In the genomic region with DNA sequence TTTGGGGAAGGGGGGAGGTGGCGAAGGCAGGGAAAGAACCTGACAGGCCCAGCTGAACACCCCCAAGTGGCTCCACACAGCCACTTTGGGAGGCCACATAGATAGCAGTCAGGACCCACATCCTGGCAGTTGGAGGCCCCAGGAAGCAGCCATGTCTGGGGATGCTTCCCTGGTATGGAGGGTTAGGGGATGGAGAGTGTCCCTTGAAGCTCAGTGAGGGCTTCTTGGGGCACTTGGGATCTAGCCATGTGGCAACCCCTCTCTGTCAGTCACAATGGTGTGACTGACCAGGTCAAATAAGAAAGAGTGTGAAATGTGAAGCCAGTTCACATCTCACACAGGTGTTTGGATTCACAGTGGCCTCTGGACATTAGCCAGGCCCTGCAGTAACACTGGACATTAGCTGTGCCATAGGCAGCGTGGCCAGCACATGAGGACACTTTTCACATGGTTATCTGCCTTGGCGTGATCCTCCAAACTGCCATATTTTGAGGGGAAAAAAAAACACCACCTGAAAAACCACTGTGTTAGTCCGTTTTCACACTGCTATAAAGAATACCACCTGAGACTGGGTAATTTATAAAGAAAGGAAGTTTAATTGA, we compare ENCODE assay signal across 19 cellular contexts. TPM values are rescaled to one million over a fixed set of nuclear protein-coding genes. Genes with fewer than 3 reads are reported as not detected.
A peak's percentile ranks its signal among the peaks of the same experiment; 100 is the strongest.
DNase-seq lines count a peak whose midpoint lies in the region; ATAC-seq and TF ChIP-seq lines count a peak whose summit lies in the region.
"Had no signal": no experiment of that assay in that cellular context is flagged by ENCODE, and none has a peak within 500 bp of the region (broad histone marks: within the 10 kb centered on the region; RNA-seq: fewer than 3 reads in every experiment).

No MANE protein-coding gene starts in this region.

- H4K20me1 ChIP-seq in IMR-90 (ENCODE audit: insufficient read depth, low read length) = peaks cover 41% of the 10 kb centered on the region

- no peaks in the 10 kb centered on the region for H3K27me3 ChIP-seq in IMR-90 (ENCODE audit: control insufficient read depth, insufficient read depth, low read length)
- H3K27me3 ChIP-seq in mesendoderm (ENCODE audit: insufficient read depth, low read length, poor library complexity) = no peaks in the 10 kb centered on the region
- H3K27me3 ChIP-seq in thoracic aorta (replicated peaks; ENCODE audit: insufficient read depth) = no peaks in the 10 kb centered on the region
- no peaks in the 10 kb centered on the region for H3K27me3 ChIP-seq in MG63
- H3K27me3 ChIP-seq: left lung had no signal

- H2BK15ac ChIP-seq in IMR-90 (ENCODE audit: low read depth, low read length) (no peak overlapping the region), mesendoderm (replicated peaks; ENCODE audit: low read depth) (no peak overlapping the region)

- no peak for DNase-seq in IMR-90
- no peak for DNase-seq in chondrocyte (ENCODE audit: low spot score)
- DNase-seq in mesendoderm = no peak
- DNase-seq in thoracic aorta (ENCODE audit: low spot score) = no peak
- no peak for DNase-seq in omental fat pad (ENCODE audit: low spot score)
- no peak for DNase-seq in central memory CD4-positive, alpha-beta T cell
- DNase-seq in MG63 = no peak
- DNase-seq: amniotic stem cell; foreskin fibroblast; GDM1; left lung; naive thymus-derived CD8-positive, alpha-beta T cell; NCI-H2081; NCI-H524 treated with DMSO at 0.1 percent for 48 hours; psoas muscle had no signal

- H3K79me1 ChIP-seq in IMR-90 (ENCODE audit: low read depth in 1 of 2, low read length in 2 of 2) (peaks cover 0 to 19% of the 10 kb centered on the region in 2 experiments; a peak in 2 of 4 replicates), mesendoderm (ENCODE audit: low read length) (no peaks in the 10 kb centered on the region)

- no peaks in the 10 kb centered on the region for H3K9me1 ChIP-seq in IMR-90 (ENCODE audit: insufficient read depth, low read length)

- no peak overlapping the region for H4K5ac ChIP-seq in IMR-90 (ENCODE audit: low read depth, low read length)
- no peak overlapping the region for H4K5ac ChIP-seq in mesendoderm (ENCODE audit: low read length)

- H3K4me2 ChIP-seq in IMR-90 (ENCODE audit: low read depth, low read length) (no peak overlapping the region), mesendoderm (ENCODE audit: low read length) (no peak overlapping the region)

- H3K4me3 ChIP-seq in IMR-90 (ENCODE audit: insufficient read depth, low read depth, low read length) (no peak overlapping the region), mesendoderm (ENCODE audit: low read length) (no peak overlapping the region), thoracic aorta (no peak overlapping the region), MG63 (no peak overlapping the region)
- H3K4me3 ChIP-seq: left lung, psoas muscle had no signal

- H3K9me3 ChIP-seq in IMR-90 (ENCODE audit: control insufficient read depth, insufficient read depth, low read length) = no peaks in the 10 kb centered on the region
- H3K9me3 ChIP-seq in thoracic aorta = no peaks in the 10 kb centered on the region
- H3K9me3 ChIP-seq in MG63 = no peaks in the 10 kb centered on the region
- H3K9me3 ChIP-seq: psoas muscle had no signal

- H2AFZ ChIP-seq in IMR-90 (replicated peaks; ENCODE audit: low read length, poor library complexity) = peak overlapping the region; percentile 47

- no peaks in the 10 kb centered on the region for H3K27me3 Mint-ChIP-seq in chondrocyte (ENCODE audit: low read depth)
- H3K27me3 Mint-ChIP-seq: stimulated activated naive CD8-positive, alpha-beta T cell treated with anti-CD3 and anti-CD28 coated beads, Interleukin-15, Interleukin-2, amounts not matched to agents 100 ng/mL and 50 ng/mL, for 24 hours had no signal

- intact Hi-C loops in IMR-90 (cut with micrococcal nuclease) = no loop called here

- H3K36me3 Mint-ChIP-seq in chondrocyte (ENCODE audit: low read depth) = peaks cover 30% of the 10 kb centered on the region
- H3K36me3 Mint-ChIP-seq: naive thymus-derived CD8-positive, alpha-beta T cell had no signal

- H2BK120ac ChIP-seq in IMR-90 (ENCODE audit: low read depth, low read length) (no peak overlapping the region), mesendoderm (ENCODE audit: low read depth, low read length) (no peak overlapping the region)

- dilution Hi-C loops in IMR-90 (cut with HindIII; ENCODE audit: low sequenced_read_pairs, unreplicated experiment) = no loop called here

- H3K9ac ChIP-seq in IMR-90 (ENCODE audit: low read depth, low read length) = no peak overlapping the region
- H3K9ac ChIP-seq in mesendoderm (ENCODE audit: low read length) = no peak overlapping the region

- H3K4me3 Mint-ChIP-seq in chondrocyte (ENCODE audit: unreplicated experiment) = no peak overlapping the region
- H3K4me3 Mint-ChIP-seq: naive thymus-derived CD8-positive, alpha-beta T cell; stimulated activated naive CD8-positive, alpha-beta T cell treated with anti-CD3 and anti-CD28 coated beads, Interleukin-15, Interleukin-2, amounts not matched to agents 100 ng/mL and 50 ng/mL, for 24 hours had no signal

- H4K91ac ChIP-seq in IMR-90 (ENCODE audit: insufficient read depth, low read depth, low read length) = no peak overlapping the region

- in situ Hi-C loops in IMR-90 (cut with MboI; ENCODE audit: low sequenced_read_pairs) = loop anchor here (5.0 kb wide), 1 partner anchor 46 kb away; no protein-coding TSS in a partner anchor

- no peak overlapping the region for H3K14ac ChIP-seq in IMR-90 (replicated peaks; ENCODE audit: low read depth, low read length)

- TF ChIP-seq POLR2A in IMR-90 (IDR thresholded peaks at IDR 0.05; ENCODE audit: low read depth, low read length) = no peak; the same call in 1 of the 2 replicates

- H3K4me1 Mint-ChIP-seq in chondrocyte (ENCODE audit: low read depth) = peaks cover 47% of the 10 kb centered on the region

- H2BK5ac ChIP-seq in IMR-90 (ENCODE audit: low read depth, low read length, poor library complexity, severe bottlenecking) = no peak overlapping the region
- H2BK5ac ChIP-seq in mesendoderm (ENCODE audit: low read length) = no peak overlapping the region

- peaks cover 4% of the 10 kb centered on the region; the same call in 1 of the 2 replicates for H3K4me1 ChIP-seq in IMR-90 (ENCODE audit: control insufficient read depth, insufficient read depth, low read length)
- H3K4me1 ChIP-seq in mesendoderm (ENCODE audit: control insufficient read depth, low read depth, low read length) = peaks cover 3% of the 10 kb centered on the region
- peaks cover 0 to 28% of the 10 kb centered on the region in 2 donors for H3K4me1 ChIP-seq in thoracic aorta (ENCODE audit: control insufficient read depth in 1 of 2, low read depth in 2 of 2)

- POLR2A ChIA-PET in IMR-90 (lab: Charles Lee; ENCODE audit: unreplicated experiment) = interaction anchor here (0.8 to 1.4 kb wide), 3 partner anchors 18 to 49 kb away, joined by 3 to 5 read pairs (median 3); no protein-coding TSS in a partner anchor

- H4K8ac ChIP-seq in IMR-90 (ENCODE audit: low read depth in 2 of 2, low read length in 2 of 2) (peak overlapping the region in 1 of 2 experiments; percentile 37; a peak in 1 of 4 replicates), mesendoderm (ENCODE audit: low read depth, low read length) (no peak overlapping the region)

- TF ChIP-seq RAD21 in IMR-90 (IDR thresholded peaks at IDR 0.05; ENCODE audit: low read length) = no peak

- H3K79me2 ChIP-seq in mesendoderm (ENCODE audit: control insufficient read depth, insufficient read depth, low read length) = no peaks in the 10 kb centered on the region

- TF ChIP-seq CTCF in IMR-90 (conservative IDR thresholded peaks at IDR 0.05; ENCODE audit: low read depth, low read length) (no peak), chondrocyte (IDR thresholded peaks at IDR 0.05) (no peak), thoracic aorta (IDR thresholded peaks at IDR 0.05) (no peak), omental fat pad (IDR thresholded peaks at IDR 0.05) (no peak)

- H2AK9ac ChIP-seq in IMR-90 (replicated peaks; ENCODE audit: low read depth, low read length, poor library complexity) = peak overlapping the region; percentile 48

- H3K36me3 ChIP-seq in IMR-90 (ENCODE audit: control insufficient read depth, insufficient read depth, low read length) = peaks cover 31% of the 10 kb centered on the region
- no peaks in the 10 kb centered on the region for H3K36me3 ChIP-seq in mesendoderm (ENCODE audit: control insufficient read depth, insufficient read depth, low read length)
- H3K36me3 ChIP-seq in thoracic aorta = peaks cover 23% of the 10 kb centered on the region
- no peaks in the 10 kb centered on the region for H3K36me3 ChIP-seq in MG63
- H3K36me3 ChIP-seq: left lung had no signal

- no peak for ATAC-seq in IMR-90 (ENCODE audit: low read depth)
- peak; percentile 12 for ATAC-seq in thoracic aorta (ENCODE audit: insufficient number of reproducible peaks, low FRiP score, low read depth)
- ATAC-seq in omental fat pad (ENCODE audit: low FRiP score) = no peak
- ATAC-seq: activated CD4-positive, CD25-positive, alpha-beta regulatory T cell treated with anti-CD3 and anti-CD28 coated beads, Interleukin-2, amount 50 U/mL, for 24 hours; left lung; naive thymus-derived CD8-positive, alpha-beta T cell had no signal

- no peak overlapping the region for H3K56ac ChIP-seq in IMR-90 (ENCODE audit: extremely low read depth, insufficient read depth, low read length)
- H3K56ac ChIP-seq in mesendoderm (ENCODE audit: low read length) = no peak overlapping the region

- peak overlapping the region; percentile 96 for H3K27ac Mint-ChIP-seq in chondrocyte (ENCODE audit: unreplicated experiment)
- H3K27ac Mint-ChIP-seq: stimulated activated naive CD8-positive, alpha-beta T cell treated with anti-CD3 and anti-CD28 coated beads, Interleukin-15, Interleukin-2, amounts not matched to agents 100 ng/mL and 50 ng/mL, for 24 hours had no signal

- H2AK5ac ChIP-seq in IMR-90 (ENCODE audit: low read depth, low read length) (peak overlapping the region; percentile 17; the same call in 1 of the 2 replicates), mesendoderm (ENCODE audit: low read length) (peak overlapping the region; percentile 67)

- H3K9me3 Mint-ChIP-seq in chondrocyte (ENCODE audit: low read depth) = no peaks in the 10 kb centered on the region
- H3K9me3 Mint-ChIP-seq: naive thymus-derived CD8-positive, alpha-beta T cell; stimulated activated naive CD8-positive, alpha-beta T cell treated with anti-CD3 and anti-CD28 coated beads, Interleukin-15, Interleukin-2, amounts not matched to agents 100 ng/mL and 50 ng/mL, for 24 hours had no signal

- H3K23ac ChIP-seq in IMR-90 (ENCODE audit: low read depth, low read length) (no peak overlapping the region), mesendoderm (ENCODE audit: low read length) (no peak overlapping the region)

- H2BK20ac ChIP-seq in IMR-90 (ENCODE audit: low read depth, low read length) = no peak overlapping the region

- H3K27ac ChIP-seq in IMR-90 (ENCODE audit: insufficient read depth, low read length) (no peak overlapping the region), mesendoderm (ENCODE audit: low read depth, low read length) (no peak overlapping the region), thoracic aorta (peak overlapping the region; percentile 96 to 97)
- H3K27ac ChIP-seq: psoas muscle had no signal

- 83% methylated on average over 1 of the region's 4 CpGs; no CpG with 5 or more reads in 1 of the 2 experiments for WGBS in IMR-90 (ENCODE audit: extremely low coverage in 2 of 2, insufficient read length in 1 of 2), 2 experiments
- WGBS in mesendoderm (ENCODE audit: extremely low coverage, insufficient coverage, low lambda C conversion rate) = no CpG with 5 or more reads among the region's 4 CpGs

- H3K18ac ChIP-seq in IMR-90 (ENCODE audit: low read depth, low read length) (no peak overlapping the region), mesendoderm (ENCODE audit: low read length) (no peak overlapping the region)

- H3K4ac ChIP-seq in IMR-90 (ENCODE audit: low read depth, low read length) (no peak overlapping the region), mesendoderm (ENCODE audit: low read depth, low read length) (no peak overlapping the region)

- BruUV-seq in IMR-90 (replicated peaks; lab: Mats Ljungman, UMichigan) = no TSS peak

- CTCF ChIA-PET in IMR-90 (lab: Yijun Ruan, JAX) = interaction anchor here (1.1 to 2.9 kb wide), 3 partner anchors 10 to 115 kb away, joined by 3 to 19 read pairs (median 4); no protein-coding TSS in a partner anchor

RNA-seq across cellular contexts. Expression of a gene that starts 53.9 kb away (rescaled TPM):
- 0.28 TPM in 1 of 2 replicates, not detected in the other for total RNA-seq in IMR-90 (2012; rRNA removed)
- 0.31 and 0.86 TPM in 2 replicates for polyA plus RNA-seq in IMR-90 (2012; rRNA removed)
- polyA plus RNA-seq in IMR-90 (2012; cell fraction: cytosol; rRNA removed) = 0.84 TPM in 1 of 2 replicates, not detected in the other
- polyA plus RNA-seq in IMR-90 (2012; cell fraction: nucleus; rRNA removed; ENCODE audit: low replicate concordance) = 0.30 and 0.39 TPM in 2 replicates
- total RNA-seq in chondrocyte = 1.1 to 4.6 TPM (median 3.4 TPM) in 3 replicates
- polyA plus RNA-seq in mesendoderm (2013, experiment 1 of 2) = 0.10 TPM
- polyA plus RNA-seq in mesendoderm (2013, experiment 2 of 2) = not detected
- total RNA-seq in thoracic aorta = 1 to 10 TPM; 1.9 to 7.1 TPM
- total RNA-seq in omental fat pad = 1 to 10 TPM in 1 of 4 donors, not detected in 3; 1.1 TPM
- not detected in 2 replicates for total RNA-seq in MG63 (2014; rRNA removed; shearing (Covaris generic); ENCODE audit: low replicate concordance)
- total RNA-seq: activated CD8-positive, alpha-beta memory T cell treated with anti-CD3 and anti-CD28 coated beads for 36 hours; naive thymus-derived CD8-positive, alpha-beta T cell; SK-MEL-5 had no signal
- polyA plus RNA-seq: naive thymus-derived CD8-positive, alpha-beta T cell had no signal

Comparison
In these comparisons a context has a peak if more than half of its experiments do, and no peak if none do; other contexts are left out.
1. H3K27ac ChIP-seq: peak in thoracic aorta (2 of 2); none in IMR-90 (single experiment) and mesendoderm (single experiment).